7 cellular contexts compared by ENCODE assay signal in the genomic region with DNA sequence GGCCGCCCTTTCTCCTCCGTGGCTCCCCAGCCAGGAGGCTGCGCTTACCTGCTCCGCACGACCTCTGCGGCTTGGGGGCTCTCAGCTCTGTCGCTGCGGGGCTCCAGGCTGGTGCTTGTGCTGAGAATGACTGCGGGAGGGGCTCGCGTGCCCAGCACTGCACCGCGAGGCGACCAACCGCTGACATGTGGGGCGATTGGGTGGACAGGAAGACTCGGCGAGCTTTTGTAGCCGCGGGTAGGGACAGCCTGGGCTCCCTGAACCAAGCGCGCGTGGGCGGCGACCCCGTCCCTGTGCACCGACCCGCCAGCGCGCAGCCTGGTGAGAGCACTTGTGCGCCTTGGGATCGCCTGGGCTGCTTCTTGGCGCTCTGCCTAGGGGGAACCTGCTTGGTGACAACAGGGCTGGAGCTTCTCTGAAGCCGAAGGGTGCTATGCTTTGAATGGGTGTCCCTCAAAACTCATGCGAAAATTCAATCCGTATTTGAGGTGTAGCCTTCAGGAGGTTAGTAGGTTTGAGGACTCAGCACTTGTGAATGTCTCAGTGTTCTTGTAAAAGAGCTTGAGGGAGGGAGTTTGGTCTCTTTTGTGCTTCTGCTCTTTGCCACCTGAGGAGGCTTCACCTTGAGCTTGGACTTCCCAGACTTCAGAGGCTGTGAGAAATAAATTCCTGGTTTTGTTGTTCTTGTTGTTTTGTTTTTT. TPM values are rescaled to one million over a fixed set of nuclear protein-coding genes. Genes with fewer than 3 reads are reported as not detected.
DNase-seq lines count a peak whose midpoint lies in the region; ATAC-seq and TF ChIP-seq lines count a peak whose summit lies in the region.

No MANE protein-coding gene starts in this region.

- peak overlapping the region; percentile 60 to 74 (median 65) for H3K4me3 Mint-ChIP-seq in nephron

- DNase-seq in M059J (ENCODE audit: low read depth) (peak; percentile 27), coronary artery (ENCODE audit: low spot score) (no peak), SIG-M5 (lab: John Stamatoyannopoulos, UW) (no peak)

- H3K9me3 Mint-ChIP-seq in nephron = peaks cover 24% of the 10 kb centered on the region

- peaks cover 10% of the 10 kb centered on the region for H3K36me3 Mint-ChIP-seq in nephron (ENCODE audit: low read depth)

- H3K4me3 ChIP-seq in coronary artery = peak overlapping the region; percentile 64

- no peak overlapping the region for H3K27ac Mint-ChIP-seq in nephron

- no peak for TF ChIP-seq CTCF in coronary artery (IDR thresholded peaks at IDR 0.05)
- no peak for TF ChIP-seq CTCF in nephron (IDR thresholded peaks at IDR 0.05; ENCODE audit: unreplicated experiment in 3 of 3)

- ATAC-seq in GM18511 (IDR thresholded peaks at IDR 0.05; ENCODE audit: unreplicated experiment) (peak; percentile 66), GM21737 (IDR thresholded peaks at IDR 0.05; ENCODE audit: unreplicated experiment) (no peak), GM21576 (IDR thresholded peaks at IDR 0.05; ENCODE audit: unreplicated experiment) (no peak)

- H3K27me3 Mint-ChIP-seq in nephron (ENCODE audit: low read depth) = peaks cover 61% of the 10 kb centered on the region

- no peak overlapping the region for H3K27ac ChIP-seq in coronary artery

- peaks cover 5% of the 10 kb centered on the region for H3K4me1 Mint-ChIP-seq in nephron

RNA-seq across cellular contexts. Expression of a gene that starts 50.4 kb away (rescaled TPM):
- total RNA-seq in M059J (2014; rRNA removed; shearing (Covaris generic)) = 0.25 and 7.6 TPM in 2 replicates
